In genomic region chr1:183039985-183040447, GRCh38 we compare ENCODE assay signal across 9 cellular contexts. TPM values are rescaled to one million over a fixed set of nuclear protein-coding genes. Genes with fewer than 3 reads are reported as not detected.
A peak's percentile ranks its signal among the peaks of the same experiment; 100 is the strongest.
DNase-seq lines count a peak whose midpoint lies in the region; ATAC-seq and TF ChIP-seq lines count a peak whose summit lies in the region.
"Had no signal": no experiment of that assay in that cellular context is flagged by ENCODE, and none has a peak within 500 bp of the region (broad histone marks: within the 10 kb centered on the region; RNA-seq: fewer than 3 reads in every experiment).

No MANE protein-coding gene starts in this region.

- no peaks in the 10 kb centered on the region for H3K36me3 Mint-ChIP-seq in WTC11

- 10 to 27% (median 16%) methylated on average over 3 of the region's 3 CpGs for WGBS in psoas muscle, 3 donors

- TF ChIP-seq CTCF in coronary artery (IDR thresholded peaks at IDR 0.05): no peak
- no peak for TF ChIP-seq CTCF in psoas muscle (IDR thresholded peaks at IDR 0.05)
- TF ChIP-seq CTCF in WTC11 (IDR thresholded peaks at IDR 0.05): no peak

- no peaks in the 10 kb centered on the region for H3K9me3 Mint-ChIP-seq in WTC11

- H3K4me1 ChIP-seq in psoas muscle: peaks cover 55% of the 10 kb centered on the region

- peaks cover 10% of the 10 kb centered on the region; the same call in 1 of the 2 replicates for H3K27me3 Mint-ChIP-seq in WTC11 (ENCODE audit: low read depth)

- DNase-seq in GM03348 (ENCODE audit: low spot score) (peak; percentile 54), NCI-H2081 treated with DMSO at 0.1 percent for 48 hours (lab: John Stamatoyannopoulos, UW) (peak; percentile 75), coronary artery (ENCODE audit: low spot score) (no peak), psoas muscle (no peak), WTC11 (ENCODE audit: low spot score) (no peak)
- DNase-seq in activated effector memory CD4-positive, alpha-beta T cell treated with Interleukin-2 at 50 U/mL for 16 hours: no peak
- DNase-seq: activated naive CD4-positive, alpha-beta T cell had no signal

- H3K27ac ChIP-seq in coronary artery (peak overlapping the region; percentile 20 to 37), psoas muscle (peak overlapping the region; percentile 65)

- CTCF ChIA-PET in WTC11 (lab: Charles Lee): no interaction called here

- intact Hi-C loops in psoas muscle (cut with DNase I): no loop called here

- H3K27ac Mint-ChIP-seq in WTC11: no peak overlapping the region

- H3K36me3 ChIP-seq in psoas muscle (ENCODE audit: insufficient read depth in 1 of 2, low read depth in 1 of 2): no peaks in the 10 kb centered on the region

- POLR2A ChIA-PET in WTC11 (lab: Charles Lee): interaction anchor here (0.7 kb wide), 1 partner anchor 27 kb away, joined by 3 read pairs; no protein-coding TSS in a partner anchor

- peaks cover 54% of the 10 kb centered on the region for H3K4me1 Mint-ChIP-seq in WTC11

- H3K9me3 ChIP-seq in psoas muscle: no peaks in the 10 kb centered on the region

- no peak overlapping the region for H3K4me3 Mint-ChIP-seq in WTC11

- H3K27me3 ChIP-seq in psoas muscle (ENCODE audit: insufficient read depth in 3 of 3, low read length in 2 of 3): no peaks in the 10 kb centered on the region

- peak; percentile 81 to 83 (median 82) for ATAC-seq in psoas muscle
- no peak for ATAC-seq in GM19023 (IDR thresholded peaks at IDR 0.05; ENCODE audit: unreplicated experiment)
- no peak for ATAC-seq in WTC11
- ATAC-seq in HG02870 (IDR thresholded peaks at IDR 0.05; ENCODE audit: unreplicated experiment): no peak

- H3K4me3 ChIP-seq in coronary artery: peak overlapping the region; percentile 3
- H3K4me3 ChIP-seq in psoas muscle: peak overlapping the region; percentile 26

TF ChIP-seq in WTC11, 78 proteins besides CTCF, POLR2A, EP300 and RAD21:
- TF ChIP-seq ATF2 (CRISPR knock-in tag; IDR thresholded peaks at IDR 0.05; ENCODE audit: borderline replicate concordance, low read depth) (no peak), SMAD3 (CRISPR knock-in tag; IDR thresholded peaks at IDR 0.05; ENCODE audit: borderline replicate concordance) (no peak), ZNF138 (CRISPR knock-in tag; conservative IDR thresholded peaks at IDR 0.05) (no peak), MYBL2 (CRISPR knock-in tag; IDR thresholded peaks at IDR 0.05) (no peak), SP1 (CRISPR knock-in tag; conservative IDR thresholded peaks at IDR 0.05) (no peak), ZNF423 (CRISPR knock-in tag; IDR thresholded peaks at IDR 0.05) (no peak), CREM (CRISPR knock-in tag; IDR thresholded peaks at IDR 0.05) (no peak), MLX (CRISPR knock-in tag; IDR thresholded peaks at IDR 0.05) (no peak), TEAD1 (CRISPR knock-in tag; IDR thresholded peaks at IDR 0.05) (no peak), CDX4 (CRISPR knock-in tag; IDR thresholded peaks at IDR 0.05; ENCODE audit: borderline replicate concordance) (no peak), NFATC4 (CRISPR knock-in tag; IDR thresholded peaks at IDR 0.05) (no peak), USF1 (CRISPR knock-in tag; IDR thresholded peaks at IDR 0.05) (no peak), ZNF416 (CRISPR knock-in tag; IDR thresholded peaks at IDR 0.05) (no peak), EMX1 (CRISPR knock-in tag; IDR thresholded peaks at IDR 0.05) (no peak), ETV6 (CRISPR knock-in tag; IDR thresholded peaks at IDR 0.05) (no peak)
- TF ChIP-seq, protein P1, sequence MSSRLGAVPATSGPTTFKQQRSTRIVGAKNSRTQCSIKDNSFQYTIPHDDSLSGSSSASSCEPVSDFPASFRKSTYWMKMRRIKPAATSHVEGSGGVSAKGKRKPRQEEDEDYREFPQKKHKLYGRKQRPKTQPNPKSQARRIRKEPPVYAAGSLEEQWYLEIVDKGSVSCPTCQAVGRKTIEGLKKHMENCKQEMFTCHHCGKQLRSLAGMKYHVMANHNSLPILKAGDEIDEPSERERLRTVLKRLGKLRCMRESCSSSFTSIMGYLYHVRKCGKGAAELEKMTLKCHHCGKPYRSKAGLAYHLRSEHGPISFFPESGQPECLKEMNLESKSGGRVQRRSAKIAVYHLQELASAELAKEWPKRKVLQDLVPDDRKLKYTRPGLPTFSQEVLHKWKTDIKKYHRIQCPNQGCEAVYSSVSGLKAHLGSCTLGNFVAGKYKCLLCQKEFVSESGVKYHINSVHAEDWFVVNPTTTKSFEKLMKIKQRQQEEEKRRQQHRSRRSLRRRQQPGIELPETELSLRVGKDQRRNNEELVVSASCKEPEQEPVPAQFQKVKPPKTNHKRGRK (CRISPR knock-in tag; IDR thresholded peaks at IDR 0.05; ENCODE audit: borderline replicate concordance): no peak
- TF ChIP-seq, protein P2, sequence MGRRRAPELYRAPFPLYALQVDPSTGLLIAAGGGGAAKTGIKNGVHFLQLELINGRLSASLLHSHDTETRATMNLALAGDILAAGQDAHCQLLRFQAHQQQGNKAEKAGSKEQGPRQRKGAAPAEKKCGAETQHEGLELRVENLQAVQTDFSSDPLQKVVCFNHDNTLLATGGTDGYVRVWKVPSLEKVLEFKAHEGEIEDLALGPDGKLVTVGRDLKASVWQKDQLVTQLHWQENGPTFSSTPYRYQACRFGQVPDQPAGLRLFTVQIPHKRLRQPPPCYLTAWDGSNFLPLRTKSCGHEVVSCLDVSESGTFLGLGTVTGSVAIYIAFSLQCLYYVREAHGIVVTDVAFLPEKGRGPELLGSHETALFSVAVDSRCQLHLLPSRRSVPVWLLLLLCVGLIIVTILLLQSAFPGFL (CRISPR knock-in tag; IDR thresholded peaks at IDR 0.05; ENCODE audit: borderline replicate concordance): no peak
- TF ChIP-seq, protein P3, sequence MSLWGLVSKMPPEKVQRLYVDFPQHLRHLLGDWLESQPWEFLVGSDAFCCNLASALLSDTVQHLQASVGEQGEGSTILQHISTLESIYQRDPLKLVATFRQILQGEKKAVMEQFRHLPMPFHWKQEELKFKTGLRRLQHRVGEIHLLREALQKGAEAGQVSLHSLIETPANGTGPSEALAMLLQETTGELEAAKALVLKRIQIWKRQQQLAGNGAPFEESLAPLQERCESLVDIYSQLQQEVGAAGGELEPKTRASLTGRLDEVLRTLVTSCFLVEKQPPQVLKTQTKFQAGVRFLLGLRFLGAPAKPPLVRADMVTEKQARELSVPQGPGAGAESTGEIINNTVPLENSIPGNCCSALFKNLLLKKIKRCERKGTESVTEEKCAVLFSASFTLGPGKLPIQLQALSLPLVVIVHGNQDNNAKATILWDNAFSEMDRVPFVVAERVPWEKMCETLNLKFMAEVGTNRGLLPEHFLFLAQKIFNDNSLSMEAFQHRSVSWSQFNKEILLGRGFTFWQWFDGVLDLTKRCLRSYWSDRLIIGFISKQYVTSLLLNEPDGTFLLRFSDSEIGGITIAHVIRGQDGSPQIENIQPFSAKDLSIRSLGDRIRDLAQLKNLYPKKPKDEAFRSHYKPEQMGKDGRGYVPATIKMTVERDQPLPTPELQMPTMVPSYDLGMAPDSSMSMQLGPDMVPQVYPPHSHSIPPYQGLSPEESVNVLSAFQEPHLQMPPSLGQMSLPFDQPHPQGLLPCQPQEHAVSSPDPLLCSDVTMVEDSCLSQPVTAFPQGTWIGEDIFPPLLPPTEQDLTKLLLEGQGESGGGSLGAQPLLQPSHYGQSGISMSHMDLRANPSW (CRISPR knock-in tag; conservative IDR thresholded peaks at IDR 0.05; ENCODE audit: low read depth): no peak
TF ChIP-seq in WTC11: peak in this region for 0.

RNA-seq across cellular contexts. Expression of gene LAMC1, which starts 16.8 kb away (rescaled TPM):
- total RNA-seq in psoas muscle: 10 to 100 TPM; 71.4 to 94.4 (median 80.5) TPM
- polyA plus RNA-seq in psoas muscle: 10 to 100 TPM; 28.0 to 39.6 (median 30.5) TPM
- 133 to 162 TPM (median 135 TPM) in 3 replicates for total RNA-seq in WTC11 (2021)

Comparison
In these comparisons a context has a peak if more than half of its experiments do, and no peak if none do; other contexts are left out.
1. DNase-seq: peak in GM03348 (single experiment) and NCI-H2081 treated with DMSO at 0.1 percent for 48 hours (single experiment); none in coronary artery (single experiment), psoas muscle (0 of 2), activated effector memory CD4-positive, alpha-beta T cell treated with Interleukin-2 at 50 U/mL for 16 hours (single experiment) and WTC11 (single experiment).
2. ATAC-seq: peak in psoas muscle (4 of 4); none in GM19023 (single experiment), WTC11 (single experiment) and HG02870 (single experiment).